Comparison of ENCODE assay signal across 27 cellular contexts in genomic region chr10:77378950-77379349, GRCh38.
"Had no signal": no experiment of that assay in that cellular context is flagged by ENCODE, and none has a peak within 500 bp of the region (broad histone marks: within the 10 kb centered on the region; RNA-seq: fewer than 3 reads in every experiment).

No MANE protein-coding gene starts in this region.

- H3K9me3 Mint-ChIP-seq: dendritic cell treated with granulocyte-macrophage colony-stimulating factor and Interleukin-4, amounts not matched to agents 40 ng/mL and 50 ng/mL, for 4 days; effector memory CD8-positive, alpha-beta T cell; endodermal cell; mesothelial cell of epicardium; naive B cell had no signal

- DNase-seq: colonic mucosa; cortex of kidney; effector CD8-positive, alpha-beta T cell; effector memory CD8-positive, alpha-beta T cell; endodermal cell; erythroblast; esophagus squamous epithelium; foreskin fibroblast; foreskin melanocyte; gastrocnemius medialis; glutamatergic neuron; head of caudate nucleus; heart right ventricle; hippocampal formation; islet precursor cell; left cardiac atrium; left lung; left ventricle myocardium superior; lower lobe of right lung; mesenchymal stem cell; mucosa of descending colon; naive B cell had no signal

- H3K27ac ChIP-seq: colonic mucosa, epithelial cell of prostate, esophagus squamous epithelium, gastrocnemius medialis, heart right ventricle, left lung, lower lobe of right lung had no signal

- H3K36me3 ChIP-seq: colonic mucosa, esophagus squamous epithelium, gastrocnemius medialis, heart right ventricle, left lung, lower lobe of right lung had no signal

- H3K4me1 ChIP-seq: colonic mucosa, heart right ventricle, left lung, lower lobe of right lung had no signal

- H3K27ac Mint-ChIP-seq: dendritic cell treated with granulocyte-macrophage colony-stimulating factor and Interleukin-4, amounts not matched to agents 40 ng/mL and 50 ng/mL, for 4 days; effector memory CD8-positive, alpha-beta T cell; endodermal cell; mesothelial cell of epicardium; naive B cell had no signal

- H3K36me3 Mint-ChIP-seq: mesothelial cell of epicardium, naive B cell had no signal

- H3K4me1 Mint-ChIP-seq: endodermal cell, naive B cell had no signal

- ATAC-seq: effector memory CD8-positive, alpha-beta T cell; esophagus mucosa; gastrocnemius medialis; heart right ventricle; left cardiac atrium; left lung; left ventricle myocardium superior; lower lobe of right lung; mucosa of descending colon had no signal

- H3K4me3 Mint-ChIP-seq: dendritic cell treated with granulocyte-macrophage colony-stimulating factor and Interleukin-4, amounts not matched to agents 40 ng/mL and 50 ng/mL, for 4 days; effector memory CD8-positive, alpha-beta T cell; endodermal cell; mesothelial cell of epicardium; naive B cell had no signal

- H3K27me3 ChIP-seq: colonic mucosa, esophagus squamous epithelium, gastrocnemius medialis had no signal

- H3K9me3 ChIP-seq: colonic mucosa, esophagus squamous epithelium, gastrocnemius medialis, heart right ventricle, left lung, lower lobe of right lung, mucosa of descending colon had no signal

- H3K4me3 ChIP-seq: colonic mucosa, esophagus squamous epithelium, gastrocnemius medialis, heart right ventricle, left lung, lower lobe of right lung, mucosa of descending colon had no signal

- FAIRE-seq: endometrium had no signal
